Comparison of ENCODE assay signal across 10 cellular contexts in genomic region chr20:51382986-51383821, GRCh38.
DNase-seq lines count a peak whose midpoint lies in the region; ATAC-seq and TF ChIP-seq lines count a peak whose summit lies in the region.
"Had no signal": no experiment of that assay in that cellular context is flagged by ENCODE, and none has a peak within 500 bp of the region (broad histone marks: within the 10 kb centered on the region; RNA-seq: fewer than 3 reads in every experiment).

No MANE protein-coding gene starts in this region.

- H4K20me1 ChIP-seq in Karpas-422 (ENCODE audit: insufficient read depth, low read depth, low read length) (no peaks in the 10 kb centered on the region), OCI-LY1 (ENCODE audit: insufficient read depth, low read length) (no peaks in the 10 kb centered on the region)

- H3F3A ChIP-seq in OCI-LY1 (ENCODE audit: insufficient read depth, low read length) = peaks cover 3% of the 10 kb centered on the region; the same call in 1 of the 2 replicates

- TF ChIP-seq CTCF in Calu3 (IDR thresholded peaks at IDR 0.05; ENCODE audit: unreplicated experiment) (no peak), OCI-LY1 (IDR thresholded peaks at IDR 0.05; ENCODE audit: low read length) (no peak)

- no peak overlapping the region for H3K27ac Mint-ChIP-seq in Calu3 (ENCODE audit: unreplicated experiment)
- H3K27ac Mint-ChIP-seq in natural killer cell treated with Interleukin-12 subunit alpha and Interleukin-12 subunit beta and Interleukin-15 and Interleukin-18, amount 100 ng/mL, for 72 hours = peak overlapping the region; percentile 84 to 87
- no peak overlapping the region for H3K27ac Mint-ChIP-seq in activated CD8-positive, alpha-beta T cell treated with anti-CD3 and anti-CD28 coated beads, Interleukin-2, amount 10 ng/mL, durations not matched to agents 7 days and 5 days

- peak overlapping the region; percentile 90 for H3K9ac ChIP-seq in Karpas-422 (ENCODE audit: low read length)
- H3K9ac ChIP-seq in OCI-LY1 (ENCODE audit: low read length) = peak overlapping the region; percentile 60
- H3K9ac ChIP-seq: parathyroid adenoma had no signal

- no TSS peak for BruUV-seq in Calu3 (replicated peaks; lab: Mats Ljungman, UMichigan)

- H3K36me3 ChIP-seq in Karpas-422 (ENCODE audit: insufficient read depth, low read length) (peaks cover 10% of the 10 kb centered on the region; the same call in 1 of the 2 replicates), OCI-LY1 (ENCODE audit: insufficient read depth, low read length) (no peaks in the 10 kb centered on the region)
- H3K36me3 ChIP-seq: adrenal gland had no signal

- H3K36me3 Mint-ChIP-seq in Calu3 (ENCODE audit: insufficient read depth, unreplicated experiment) = no peaks in the 10 kb centered on the region
- H3K36me3 Mint-ChIP-seq in natural killer cell treated with Interleukin-12 subunit alpha and Interleukin-12 subunit beta and Interleukin-15 and Interleukin-18, amount 100 ng/mL, for 72 hours = peaks cover 26% of the 10 kb centered on the region
- H3K36me3 Mint-ChIP-seq in activated CD8-positive, alpha-beta T cell treated with anti-CD3 and anti-CD28 coated beads, Interleukin-2, amount 10 ng/mL, durations not matched to agents 7 days and 5 days (ENCODE audit: low read depth) = peaks cover 38% of the 10 kb centered on the region

- CTCF ChIA-PET in Calu3 (lab: Charles Lee) = interaction anchor here (0.6 to 0.8 kb wide), 2 partner anchors 43 to 396 kb away, joined by 3 read pairs; no protein-coding TSS in a partner anchor
- CTCF ChIA-PET in activated CD8-positive, alpha-beta T cell treated with anti-CD3 and anti-CD28 coated beads, Interleukin-2, amount 10 ng/mL, durations not matched to agents 7 days and 5 days (lab: Charles Lee) = no interaction called here

- H3K27me3 ChIP-seq in Karpas-422 (ENCODE audit: low read length) = no peaks in the 10 kb centered on the region
- no peaks in the 10 kb centered on the region for H3K27me3 ChIP-seq in OCI-LY1 (ENCODE audit: insufficient read depth, low read length)
- H3K27me3 ChIP-seq: adrenal gland had no signal

- H3K4me1 ChIP-seq in Karpas-422 (ENCODE audit: low read length) = peaks cover 90% of the 10 kb centered on the region
- H3K4me1 ChIP-seq in OCI-LY1 (ENCODE audit: insufficient read depth, low read length, severe bottlenecking) = peaks cover 99% of the 10 kb centered on the region
- H3K4me1 ChIP-seq: adrenal gland, parathyroid adenoma had no signal

- H3K9me2 ChIP-seq in Karpas-422 (replicated peaks; ENCODE audit: insufficient read depth, low read length) = no peaks in the 10 kb centered on the region
- H3K9me2 ChIP-seq in OCI-LY1 (ENCODE audit: low read depth, low read length) = no peaks in the 10 kb centered on the region

- ATAC-seq in natural killer cell treated with Interleukin-12 subunit alpha and Interleukin-12 subunit beta and Interleukin-15 and Interleukin-18, amount 100 ng/mL, for 72 hours = no peak
- ATAC-seq in HG02571 (IDR thresholded peaks at IDR 0.05; ENCODE audit: unreplicated experiment) (no peak), GM21381 (IDR thresholded peaks at IDR 0.05; ENCODE audit: unreplicated experiment) (no peak)
- ATAC-seq in activated CD8-positive, alpha-beta T cell treated with anti-CD3 and anti-CD28 coated beads, Interleukin-2, amount 10 ng/mL, durations not matched to agents 7 days and 5 days = no peak

- H3K27me3 Mint-ChIP-seq in Calu3 (ENCODE audit: unreplicated experiment) = peaks cover 44% of the 10 kb centered on the region
- no peaks in the 10 kb centered on the region for H3K27me3 Mint-ChIP-seq in natural killer cell treated with Interleukin-12 subunit alpha and Interleukin-12 subunit beta and Interleukin-15 and Interleukin-18, amount 100 ng/mL, for 72 hours
- H3K27me3 Mint-ChIP-seq in activated CD8-positive, alpha-beta T cell treated with anti-CD3 and anti-CD28 coated beads, Interleukin-2, amount 10 ng/mL, durations not matched to agents 7 days and 5 days (ENCODE audit: low read depth) = no peaks in the 10 kb centered on the region

- H2AFZ ChIP-seq in Karpas-422 (ENCODE audit: low read length) (no peak overlapping the region), OCI-LY1 (ENCODE audit: low read length) (no peak overlapping the region)
- H2AFZ ChIP-seq: parathyroid adenoma had no signal

- H3K4me2 ChIP-seq in Karpas-422 (ENCODE audit: low read depth, low read length, poor library complexity, severe bottlenecking) (peak overlapping the region; percentile 79), OCI-LY1 (ENCODE audit: low read length) (peak overlapping the region; percentile 42)

- peak; percentile 36 for DNase-seq in Calu3
- peak; percentile 95 for DNase-seq in Karpas-422
- DNase-seq in natural killer cell treated with Interleukin-12 subunit alpha and Interleukin-12 subunit beta and Interleukin-15 and Interleukin-18, amount 100 ng/mL, for 72 hours (ENCODE audit: low spot score) = no peak
- DNase-seq in activated CD4-positive, alpha-beta T cell treated with anti-CD3 and anti-CD28 coated beads, Interleukin-2, amount 50 U/mL, for 4 hours = no peak
- DNase-seq in activated CD8-positive, alpha-beta T cell treated with anti-CD3 and anti-CD28 coated beads, Interleukin-2, amount 10 ng/mL, durations not matched to agents 7 days and 5 days = no peak
- DNase-seq: adrenal gland had no signal

- H3K4me3 ChIP-seq in Karpas-422 (ENCODE audit: low read length) (peak overlapping the region; percentile 66), OCI-LY1 (ENCODE audit: low read depth, low read length, poor library complexity, severe bottlenecking) (peak overlapping the region; percentile 8)
- H3K4me3 ChIP-seq: adrenal gland had no signal

- peaks cover 26% of the 10 kb centered on the region for H3K4me1 Mint-ChIP-seq in Calu3 (ENCODE audit: low read depth, unreplicated experiment)
- peaks cover 72 to 77% of the 10 kb centered on the region in 2 donors for H3K4me1 Mint-ChIP-seq in natural killer cell treated with Interleukin-12 subunit alpha and Interleukin-12 subunit beta and Interleukin-15 and Interleukin-18, amount 100 ng/mL, for 72 hours (ENCODE audit: low read depth in 2 of 2)
- H3K4me1 Mint-ChIP-seq in activated CD8-positive, alpha-beta T cell treated with anti-CD3 and anti-CD28 coated beads, Interleukin-2, amount 10 ng/mL, durations not matched to agents 7 days and 5 days (ENCODE audit: low read depth) = peaks cover 49% of the 10 kb centered on the region

- POLR2A ChIA-PET in activated CD8-positive, alpha-beta T cell treated with anti-CD3 and anti-CD28 coated beads, Interleukin-2, amount 10 ng/mL, durations not matched to agents 7 days and 5 days (lab: Charles Lee) = no interaction called here

- H3K9me3 ChIP-seq in Karpas-422 (ENCODE audit: low read length) (no peaks in the 10 kb centered on the region), OCI-LY1 (ENCODE audit: low read length) (no peaks in the 10 kb centered on the region)
- H3K9me3 ChIP-seq: adrenal gland had no signal

- H3K4me3 Mint-ChIP-seq in Calu3 (ENCODE audit: low read depth, unreplicated experiment) = no peak overlapping the region
- H3K4me3 Mint-ChIP-seq in natural killer cell treated with Interleukin-12 subunit alpha and Interleukin-12 subunit beta and Interleukin-15 and Interleukin-18, amount 100 ng/mL, for 72 hours = peak overlapping the region; percentile 64
- H3K4me3 Mint-ChIP-seq in activated CD8-positive, alpha-beta T cell treated with anti-CD3 and anti-CD28 coated beads, Interleukin-2, amount 10 ng/mL, durations not matched to agents 7 days and 5 days = no peak overlapping the region

- H3K79me2 ChIP-seq in Karpas-422 (ENCODE audit: low read length) (peaks cover 51% of the 10 kb centered on the region), OCI-LY1 (ENCODE audit: insufficient read depth, low read length) (no peaks in the 10 kb centered on the region)
- H3K79me2 ChIP-seq: parathyroid adenoma had no signal

- intact Hi-C loops in Calu3 (cut with micrococcal nuclease; ENCODE audit: unreplicated experiment) = no loop called here

- peak overlapping the region; percentile 99 for H3K27ac ChIP-seq in Karpas-422 (ENCODE audit: low read length)
- peak overlapping the region; percentile 98 for H3K27ac ChIP-seq in OCI-LY1 (ENCODE audit: low read depth, low read length, poor library complexity, severe bottlenecking)
- H3K27ac ChIP-seq: adrenal gland, parathyroid adenoma had no signal

- H3K9me3 Mint-ChIP-seq in Calu3 (ENCODE audit: low read depth, unreplicated experiment) = no peaks in the 10 kb centered on the region
- no peaks in the 10 kb centered on the region for H3K9me3 Mint-ChIP-seq in natural killer cell treated with Interleukin-12 subunit alpha and Interleukin-12 subunit beta and Interleukin-15 and Interleukin-18, amount 100 ng/mL, for 72 hours
- H3K9me3 Mint-ChIP-seq in activated CD8-positive, alpha-beta T cell treated with anti-CD3 and anti-CD28 coated beads, Interleukin-2, amount 10 ng/mL, durations not matched to agents 7 days and 5 days (ENCODE audit: insufficient read depth) = no peaks in the 10 kb centered on the region

Comparison
In these comparisons a context has a peak if more than half of its experiments do, and no peak if none do; other contexts are left out.
1. DNase-seq: peak in Calu3 (single experiment) and Karpas-422 (single experiment); none in natural killer cell treated with Interleukin-12 subunit alpha and Interleukin-12 subunit beta and Interleukin-15 and Interleukin-18, amount 100 ng/mL, for 72 hours (single experiment), activated CD4-positive, alpha-beta T cell treated with anti-CD3 and anti-CD28 coated beads, Interleukin-2, amount 50 U/mL, for 4 hours (0 of 2) and activated CD8-positive, alpha-beta T cell treated with anti-CD3 and anti-CD28 coated beads, Interleukin-2, amount 10 ng/mL, durations not matched to agents 7 days and 5 days (single experiment).
2. H3K27ac Mint-ChIP-seq: peak in natural killer cell treated with Interleukin-12 subunit alpha and Interleukin-12 subunit beta and Interleukin-15 and Interleukin-18, amount 100 ng/mL, for 72 hours (2 of 2); none in Calu3 (single experiment) and activated CD8-positive, alpha-beta T cell treated with anti-CD3 and anti-CD28 coated beads, Interleukin-2, amount 10 ng/mL, durations not matched to agents 7 days and 5 days (single experiment).